11 cellular contexts compared by ENCODE assay signal in genomic region chr22:22099833-22100812, GRCh38.
DNase-seq lines count a peak whose midpoint lies in the region; ATAC-seq and TF ChIP-seq lines count a peak whose summit lies in the region.
"Had no signal": no experiment of that assay in that cellular context is flagged by ENCODE, and none has a peak within 500 bp of the region (broad histone marks: within the 10 kb centered on the region; RNA-seq: fewer than 3 reads in every experiment).

No MANE protein-coding gene starts in this region.

- CTCF ChIA-PET in activated B cell treated with CpG ODN at 0.5 μM for 24 hours (lab: Charles Lee) = interaction anchor here (0.8 to 4.2 kb wide), 14 partner anchors 11 to 136 kb away, joined by 3 to 42 read pairs (median 5); no protein-coding TSS in a partner anchor

- DNase-seq in ELR (ENCODE audit: low read depth) (peak; percentile 48), HT1080 (ENCODE audit: low read depth) (peak; percentile 23), activated B cell treated with CpG ODN at 0.5 μM for 24 hours (no peak), memory B cell (ENCODE audit: low spot score in 2 of 2) (no peak), retina (no peak), NCI-H748 (lab: John Stamatoyannopoulos, UW; ENCODE audit: unreplicated experiment) (no peak)
- DNase-seq: activated T-cell treated with anti-CD3 and anti-CD28 coated beads for 4 hours, left ventricle myocardium superior had no signal

- POLR2A ChIA-PET in activated B cell treated with CpG ODN at 0.5 μM for 24 hours (lab: Charles Lee) = interaction anchor here (0.8 to 3.6 kb wide), 7 partner anchors 10 to 128 kb away, joined by 3 to 33 read pairs (median 5); partner anchors contain the start of gene TOP3B

- H3K27ac Mint-ChIP-seq in activated B cell treated with CpG ODN at 0.5 μM for 24 hours (peak overlapping the region; percentile 92), memory B cell (peak overlapping the region; percentile 88)

- H3K36me3 Mint-ChIP-seq in activated B cell treated with CpG ODN at 0.5 μM for 24 hours (ENCODE audit: low read depth) = peaks cover 39% of the 10 kb centered on the region
- peaks cover 30% of the 10 kb centered on the region for H3K36me3 Mint-ChIP-seq in memory B cell

- H3K9me3 Mint-ChIP-seq in activated B cell treated with CpG ODN at 0.5 μM for 24 hours (peaks cover 30% of the 10 kb centered on the region), memory B cell (peaks cover 18% of the 10 kb centered on the region)

- ATAC-seq in activated B cell treated with CpG ODN at 0.5 μM for 24 hours (ENCODE audit: low read depth) (peak; percentile 19), memory B cell (ENCODE audit: low read depth) (no peak), GM19324 (IDR thresholded peaks at IDR 0.05; ENCODE audit: low FRiP score, unreplicated experiment) (no peak), GM21423 (IDR thresholded peaks at IDR 0.05; ENCODE audit: unreplicated experiment) (no peak)
- ATAC-seq: left ventricle myocardium superior, Right ventricle myocardium inferior had no signal

- intact Hi-C loops in activated B cell treated with CpG ODN at 0.5 μM for 24 hours (cut with micrococcal nuclease) = loop anchor here (1.0 to 5.0 kb wide), 3 partner anchors 11 to 69 kb away; no protein-coding TSS in a partner anchor

- TF ChIP-seq CTCF in activated B cell treated with CpG ODN at 0.5 μM for 24 hours (IDR thresholded peaks at IDR 0.05) = no peak

- H3K27me3 Mint-ChIP-seq in activated B cell treated with CpG ODN at 0.5 μM for 24 hours (no peaks in the 10 kb centered on the region), memory B cell (no peaks in the 10 kb centered on the region)

- no peak overlapping the region for H3K4me3 Mint-ChIP-seq in activated B cell treated with CpG ODN at 0.5 μM for 24 hours
- H3K4me3 Mint-ChIP-seq in memory B cell = no peak overlapping the region

- H3K4me1 Mint-ChIP-seq in activated B cell treated with CpG ODN at 0.5 μM for 24 hours (peaks cover 52% of the 10 kb centered on the region), memory B cell (peaks cover 24% of the 10 kb centered on the region)

Comparison
In these comparisons a context has a peak if more than half of its experiments do, and no peak if none do; other contexts are left out.
1. DNase-seq: peak in ELR (single experiment) and HT1080 (single experiment); none in activated B cell treated with CpG ODN at 0.5 μM for 24 hours (single experiment), memory B cell (0 of 2), retina (single experiment) and NCI-H748 (single experiment).